27 cellular contexts compared by ENCODE assay signal in genomic region chr20:13870349-13870748, GRCh38.
DNase-seq lines count a peak whose midpoint lies in the region; ATAC-seq and TF ChIP-seq lines count a peak whose summit lies in the region.
"Had no signal": no experiment of that assay in that cellular context is flagged by ENCODE, and none has a peak within 500 bp of the region (broad histone marks: within the 10 kb centered on the region; RNA-seq: fewer than 3 reads in every experiment).

No MANE protein-coding gene starts in this region.

- ATAC-seq in GM19351 (IDR thresholded peaks at IDR 0.05; ENCODE audit: unreplicated experiment): peak; percentile 59
- peak; percentile 14; the same call in 1 of the 2 replicates for ATAC-seq in WTC11
- ATAC-seq: heart right ventricle; left ventricle myocardium superior; stimulated activated naive CD8-positive, alpha-beta T cell treated with anti-CD3 and anti-CD28 coated beads, Interleukin-15, Interleukin-2, amounts not matched to agents 100 U/mL and 50 U/mL, for 24 hours had no signal

- CTCF ChIA-PET in WTC11 (lab: Charles Lee): interaction anchor here (1.3 kb wide), 1 partner anchor 124 kb away, joined by 3 read pairs; no protein-coding TSS in a partner anchor

- H3K27me3 Mint-ChIP-seq in WTC11 (ENCODE audit: low read depth): no peaks in the 10 kb centered on the region

- H3K36me3 Mint-ChIP-seq in WTC11: no peaks in the 10 kb centered on the region
- H3K36me3 Mint-ChIP-seq: activated naive CD4-positive, alpha-beta T cell treated with anti-CD3 and anti-CD28 coated beads, Interleukin-2, amount 10 ng/mL, durations not matched to agents 7 days and 5 days had no signal

- H3K27ac Mint-ChIP-seq in WTC11: no peak overlapping the region
- H3K27ac Mint-ChIP-seq: activated naive CD4-positive, alpha-beta T cell treated with anti-CD3 and anti-CD28 coated beads, Interleukin-2, amount 10 ng/mL, durations not matched to agents 7 days and 5 days had no signal

- H3K4me3 ChIP-seq in uterus: no peak overlapping the region
- H3K4me3 ChIP-seq: dorsolateral prefrontal cortex, heart right ventricle, smooth muscle cell, tibial nerve had no signal

- TF ChIP-seq CTCF in WTC11 (IDR thresholded peaks at IDR 0.05) (no peak), uterus (IDR thresholded peaks at IDR 0.05) (no peak)

- H3K4me3 Mint-ChIP-seq in WTC11: no peak overlapping the region
- H3K4me3 Mint-ChIP-seq: activated naive CD4-positive, alpha-beta T cell treated with anti-CD3 and anti-CD28 coated beads, Interleukin-2, amount 10 ng/mL, durations not matched to agents 7 days and 5 days had no signal

- peaks cover 0 to 4% of the 10 kb centered on the region in 2 donors for H3K4me1 ChIP-seq in uterus

- DNase-seq in MV-4-11 (lab: John Stamatoyannopoulos, UW) (peak; percentile 79), WTC11 (ENCODE audit: low spot score) (peak; percentile 30), uterus (no peak), GM19240 (ENCODE audit: insufficient read length, low spot score) (no peak), NCI-H2107 (lab: John Stamatoyannopoulos, UW) (no peak), COLO829 (ENCODE audit: low spot score) (no peak)
- DNase-seq: activated CD4-positive, CD25-positive, alpha-beta regulatory T cell treated with anti-CD3 and anti-CD28 coated beads, Interleukin-2, amount 50 U/mL, for 72 hours; activated CD8-positive, alpha-beta memory T cell treated with anti-CD3 and anti-CD28 coated beads for 24 hours; activated naive CD4-positive, alpha-beta T cell treated with anti-CD3 and anti-CD28 coated beads, Interleukin-2, amount 10 ng/mL, durations not matched to agents 7 days and 5 days; activated T-cell treated with anti-CD3 and anti-CD28 coated beads, Interleukin-2, amount 50 U/mL, for 48 hours; AML-193; caudate nucleus; COR-L47; dorsolateral prefrontal cortex; EL; heart right ventricle; left ventricle myocardium superior; NCI-H1105 treated with DMSO at 0.1 percent for 48 hours; NCI-H524 treated with DMSO at 0.1 percent for 48 hours; SK-N-SH; stimulated activated CD4-positive, alpha-beta T cell treated with anti-CD3 and anti-CD28 coated beads, Interleukin-2, amount 100 ng/mL, for 48 hours; stimulated activated naive CD8-positive, alpha-beta T cell treated with anti-CD3 and anti-CD28 coated beads, Interleukin-15, Interleukin-2, amounts not matched to agents 100 U/mL and 50 U/mL, for 24 hours had no signal

- H3K27ac ChIP-seq in uterus: peak overlapping the region; percentile 77 to 83
- H3K27ac ChIP-seq: dorsolateral prefrontal cortex, epithelial cell of prostate, heart right ventricle, KMS-11, tibial nerve had no signal

- H3K4me1 Mint-ChIP-seq in WTC11: peaks cover 27% of the 10 kb centered on the region
- H3K4me1 Mint-ChIP-seq: activated naive CD4-positive, alpha-beta T cell treated with anti-CD3 and anti-CD28 coated beads, Interleukin-2, amount 10 ng/mL, durations not matched to agents 7 days and 5 days had no signal

- no peaks in the 10 kb centered on the region for H3K36me3 ChIP-seq in uterus
- H3K36me3 ChIP-seq: heart right ventricle, tibial nerve had no signal

- intact Hi-C loops in uterus (cut with DNase I; ENCODE audit: low total_unique reads): no loop called here

- H3K9me3 ChIP-seq in uterus: no peaks in the 10 kb centered on the region
- H3K9me3 ChIP-seq: heart right ventricle, SK-N-SH, tibial nerve had no signal

- peaks cover 8% of the 10 kb centered on the region; the same call in 1 of the 2 replicates for H3K9me3 Mint-ChIP-seq in WTC11
- H3K9me3 Mint-ChIP-seq: activated naive CD4-positive, alpha-beta T cell treated with anti-CD3 and anti-CD28 coated beads, Interleukin-2, amount 10 ng/mL, durations not matched to agents 7 days and 5 days had no signal

- POLR2A ChIA-PET in WTC11 (lab: Charles Lee): no interaction called here

- H3K27me3 ChIP-seq in uterus: no peaks in the 10 kb centered on the region
- H3K27me3 ChIP-seq: dorsolateral prefrontal cortex, tibial nerve had no signal

- no peak for TF ChIP-seq POLR2A in uterus (IDR thresholded peaks at IDR 0.05)

TF ChIP-seq in WTC11, 78 proteins besides CTCF, POLR2A, EP300 and RAD21:
- TF ChIP-seq CBFB (CRISPR knock-in tag; IDR thresholded peaks at IDR 0.05; ENCODE audit: low read depth) (no peak), E2F4 (CRISPR knock-in tag; IDR thresholded peaks at IDR 0.05; ENCODE audit: borderline replicate concordance, low read depth) (no peak), CDX4 (CRISPR knock-in tag; IDR thresholded peaks at IDR 0.05; ENCODE audit: borderline replicate concordance) (no peak), SOX15 (CRISPR knock-in tag; IDR thresholded peaks at IDR 0.05) (no peak), TEAD4 (CRISPR knock-in tag; IDR thresholded peaks at IDR 0.05) (no peak), NFATC4 (CRISPR knock-in tag; IDR thresholded peaks at IDR 0.05) (no peak), CREM (CRISPR knock-in tag; IDR thresholded peaks at IDR 0.05) (no peak), MYBL2 (CRISPR knock-in tag; IDR thresholded peaks at IDR 0.05) (no peak), USF1 (CRISPR knock-in tag; IDR thresholded peaks at IDR 0.05) (no peak), FOXJ3 (CRISPR knock-in tag; IDR thresholded peaks at IDR 0.05; ENCODE audit: borderline replicate concordance) (no peak), ZNF396 (CRISPR knock-in tag; IDR thresholded peaks at IDR 0.05; ENCODE audit: borderline replicate concordance) (no peak), SP1 (CRISPR knock-in tag; conservative IDR thresholded peaks at IDR 0.05) (no peak)
TF ChIP-seq in WTC11: peak in this region for 0.

Comparison
In these comparisons a context has a peak if more than half of its experiments do, and no peak if none do; other contexts are left out.
1. DNase-seq: peak in MV-4-11 (single experiment) and WTC11 (single experiment); none in uterus (0 of 2), GM19240 (single experiment), NCI-H2107 (single experiment) and COLO829 (single experiment).